ENCODE assay signal across 1 cellular context in the genomic region with DNA sequence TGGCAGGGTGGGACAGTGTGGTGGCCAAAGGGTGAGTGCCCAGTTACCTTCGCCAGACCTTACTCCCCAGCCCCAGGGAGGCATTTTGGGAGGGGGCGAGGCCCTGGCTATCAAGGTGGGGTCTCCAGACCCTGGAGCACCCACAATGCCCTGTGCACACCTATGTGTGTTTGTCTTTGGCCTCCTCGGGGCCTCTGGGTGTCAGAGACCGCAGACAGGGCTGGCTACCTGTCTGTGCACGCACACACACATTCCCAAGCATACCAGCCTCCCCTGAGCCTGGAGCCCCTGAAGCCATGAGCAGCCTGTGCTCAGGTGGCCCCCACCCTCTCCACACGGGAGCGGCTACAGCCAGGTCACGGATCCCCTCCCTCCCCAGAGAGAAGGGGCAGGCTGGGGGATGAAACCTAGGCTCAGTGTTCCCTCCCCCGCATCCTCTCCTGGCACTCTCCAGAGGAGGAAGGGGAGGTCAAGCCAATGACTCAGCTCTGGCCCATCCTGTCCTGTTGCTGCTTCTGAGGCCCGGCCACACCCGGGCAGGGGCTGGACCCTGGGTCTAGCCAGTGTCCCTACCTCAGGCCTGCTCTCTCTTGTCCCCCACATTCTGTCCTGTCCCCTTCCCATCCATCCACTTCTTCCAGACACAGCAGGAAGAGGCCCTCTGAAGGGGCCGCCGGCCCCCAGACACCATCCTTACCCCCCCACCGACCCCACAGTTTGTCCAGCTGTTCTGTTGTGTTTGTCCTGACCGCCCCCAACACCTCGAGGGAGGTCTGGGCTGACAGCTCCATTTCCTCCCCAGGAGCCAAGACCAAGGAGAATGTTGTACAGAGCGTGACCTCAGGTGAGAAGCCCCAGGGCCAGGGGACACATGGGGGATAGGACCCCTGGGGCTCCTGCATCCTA.
TF ChIP-seq lines count a peak whose summit lies in the region.

No MANE protein-coding gene starts in this region.

TF ChIP-seq in GM23338, 12 proteins besides CTCF, POLR2A, EP300 and RAD21 (continued from another document):
- TF ChIP-seq, protein P1, sequence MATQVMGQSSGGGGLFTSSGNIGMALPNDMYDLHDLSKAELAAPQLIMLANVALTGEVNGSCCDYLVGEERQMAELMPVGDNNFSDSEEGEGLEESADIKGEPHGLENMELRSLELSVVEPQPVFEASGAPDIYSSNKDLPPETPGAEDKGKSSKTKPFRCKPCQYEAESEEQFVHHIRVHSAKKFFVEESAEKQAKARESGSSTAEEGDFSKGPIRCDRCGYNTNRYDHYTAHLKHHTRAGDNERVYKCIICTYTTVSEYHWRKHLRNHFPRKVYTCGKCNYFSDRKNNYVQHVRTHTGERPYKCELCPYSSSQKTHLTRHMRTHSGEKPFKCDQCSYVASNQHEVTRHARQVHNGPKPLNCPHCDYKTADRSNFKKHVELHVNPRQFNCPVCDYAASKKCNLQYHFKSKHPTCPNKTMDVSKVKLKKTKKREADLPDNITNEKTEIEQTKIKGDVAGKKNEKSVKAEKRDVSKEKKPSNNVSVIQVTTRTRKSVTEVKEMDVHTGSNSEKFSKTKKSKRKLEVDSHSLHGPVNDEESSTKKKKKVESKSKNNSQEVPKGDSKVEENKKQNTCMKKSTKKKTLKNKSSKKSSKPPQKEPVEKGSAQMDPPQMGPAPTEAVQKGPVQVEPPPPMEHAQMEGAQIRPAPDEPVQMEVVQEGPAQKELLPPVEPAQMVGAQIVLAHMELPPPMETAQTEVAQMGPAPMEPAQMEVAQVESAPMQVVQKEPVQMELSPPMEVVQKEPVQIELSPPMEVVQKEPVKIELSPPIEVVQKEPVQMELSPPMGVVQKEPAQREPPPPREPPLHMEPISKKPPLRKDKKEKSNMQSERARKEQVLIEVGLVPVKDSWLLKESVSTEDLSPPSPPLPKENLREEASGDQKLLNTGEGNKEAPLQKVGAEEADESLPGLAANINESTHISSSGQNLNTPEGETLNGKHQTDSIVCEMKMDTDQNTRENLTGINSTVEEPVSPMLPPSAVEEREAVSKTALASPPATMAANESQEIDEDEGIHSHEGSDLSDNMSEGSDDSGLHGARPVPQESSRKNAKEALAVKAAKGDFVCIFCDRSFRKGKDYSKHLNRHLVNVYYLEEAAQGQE (IDR thresholded peaks at IDR 0.05; ENCODE audit: unreplicated experiment): no peak
- TF ChIP-seq ZNF331 (CRISPR knock-in tag; IDR thresholded peaks at IDR 0.05; ENCODE audit: low read depth): no peak
- TF ChIP-seq EZH2phosphoT487 (IDR thresholded peaks at IDR 0.05; ENCODE audit: unreplicated experiment): no peak
- TF ChIP-seq EZH2 (IDR thresholded peaks at IDR 0.05; ENCODE audit: low read depth, unreplicated experiment): no peak
- no peak for TF ChIP-seq ZNF114 (CRISPR knock-in tag; IDR thresholded peaks at IDR 0.05)
- no peak for TF ChIP-seq STAT1 (IDR thresholded peaks at IDR 0.05; ENCODE audit: unreplicated experiment)
